In the genomic region with DNA sequence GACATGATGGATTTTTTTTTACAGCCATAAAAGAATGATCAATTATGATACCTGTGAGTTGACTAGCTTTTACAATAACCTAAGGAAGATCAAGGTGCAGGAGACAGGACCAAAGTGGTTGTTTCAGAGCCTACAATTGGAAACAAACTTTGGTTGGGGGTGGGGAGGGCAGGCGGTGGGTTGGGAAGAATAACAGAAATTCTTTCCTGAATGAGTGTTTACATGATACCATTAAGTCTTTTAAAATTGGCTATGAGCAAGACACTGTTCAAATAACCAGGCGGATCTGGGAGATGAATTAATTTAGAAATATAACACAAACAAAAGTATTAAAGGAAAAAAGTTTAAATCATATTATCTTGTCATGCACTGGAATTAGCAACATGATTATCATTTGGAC, we compare ENCODE assay signal across 1 cellular context.
TF ChIP-seq lines count a peak whose summit lies in the region.

No MANE protein-coding gene starts in this region.

TF ChIP-seq in IMR-90, 13 proteins besides CTCF, POLR2A, EP300 and RAD21 (continued from another document):
- TF ChIP-seq, protein P1, sequence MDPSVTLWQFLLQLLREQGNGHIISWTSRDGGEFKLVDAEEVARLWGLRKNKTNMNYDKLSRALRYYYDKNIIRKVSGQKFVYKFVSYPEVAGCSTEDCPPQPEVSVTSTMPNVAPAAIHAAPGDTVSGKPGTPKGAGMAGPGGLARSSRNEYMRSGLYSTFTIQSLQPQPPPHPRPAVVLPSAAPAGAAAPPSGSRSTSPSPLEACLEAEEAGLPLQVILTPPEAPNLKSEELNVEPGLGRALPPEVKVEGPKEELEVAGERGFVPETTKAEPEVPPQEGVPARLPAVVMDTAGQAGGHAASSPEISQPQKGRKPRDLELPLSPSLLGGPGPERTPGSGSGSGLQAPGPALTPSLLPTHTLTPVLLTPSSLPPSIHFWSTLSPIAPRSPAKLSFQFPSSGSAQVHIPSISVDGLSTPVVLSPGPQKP (IDR thresholded peaks at IDR 0.05; ENCODE audit: borderline replicate concordance, low read depth, low read length) = no peak
